Comparison of ENCODE assay signal across 1 cellular context in the genomic region with DNA sequence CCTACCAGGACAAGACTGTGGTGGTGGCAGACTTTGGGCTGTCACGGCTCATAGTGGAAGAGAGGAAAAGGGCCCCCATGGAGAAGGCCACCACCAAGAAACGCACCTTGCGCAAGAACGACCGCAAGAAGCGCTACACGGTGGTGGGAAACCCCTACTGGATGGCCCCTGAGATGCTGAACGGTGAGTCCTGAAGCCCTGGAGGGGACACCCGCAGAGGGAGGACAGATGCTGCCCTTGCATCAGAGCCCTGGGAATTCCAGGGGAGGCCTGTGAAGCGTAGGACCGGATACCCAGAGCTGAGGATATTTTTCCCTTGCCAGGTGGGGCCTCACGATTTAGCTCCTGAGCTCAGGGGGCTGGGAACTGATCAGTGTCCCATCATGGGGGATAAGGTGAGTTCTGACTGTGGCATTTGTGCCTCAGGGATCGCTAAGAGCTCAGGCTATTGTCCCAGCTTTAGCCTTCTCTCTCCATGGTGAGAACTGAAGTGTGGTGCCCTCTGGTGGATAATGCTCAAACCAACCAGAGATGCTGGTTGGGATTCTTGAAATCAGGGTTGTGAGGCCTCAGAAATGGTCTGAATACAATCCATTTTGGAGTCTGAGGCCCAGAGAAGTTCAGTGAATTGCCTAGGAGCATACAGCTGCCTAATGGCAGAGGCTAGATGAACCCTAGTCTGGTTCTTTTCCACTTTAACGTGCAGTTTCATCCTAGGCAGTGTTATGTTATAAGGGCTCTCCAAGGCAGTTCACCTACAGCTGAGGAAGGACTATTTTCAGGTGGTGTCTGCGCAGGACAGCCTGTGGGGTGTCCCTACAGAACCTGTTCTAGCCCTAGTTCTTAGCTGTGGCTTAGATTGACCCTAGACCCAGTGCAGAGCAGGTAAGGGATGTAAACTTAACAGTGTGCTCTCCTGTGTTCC.
TF ChIP-seq lines count a peak whose summit lies in the region.

No MANE protein-coding gene starts in this region.

TF ChIP-seq in HCT116, 20 proteins besides CTCF, POLR2A, EP300 and RAD21:
- TF ChIP-seq SIN3A (IDR thresholded peaks at IDR 0.05; ENCODE audit: low read depth) (no peak), YY1 (IDR thresholded peaks at IDR 0.05; ENCODE audit: extremely low read depth, insufficient replicate concordance, low read depth, low read length) (no peak), ZNF274 (IDR thresholded peaks at IDR 0.05; ENCODE audit: low read depth, low read length) (no peak), ZFX (IDR thresholded peaks at IDR 0.05) (no peak), CEBPB (IDR thresholded peaks at IDR 0.05; ENCODE audit: low read depth) (no peak), EZH2 (IDR thresholded peaks at IDR 0.05) (no peak), CBX3 (IDR thresholded peaks at IDR 0.05; ENCODE audit: low read depth) (no peak), EZH2phosphoT487 (IDR thresholded peaks at IDR 0.05; ENCODE audit: borderline replicate concordance) (no peak), SRF (IDR thresholded peaks at IDR 0.05; ENCODE audit: low read depth) (no peak), ELF1 (IDR thresholded peaks at IDR 0.05; ENCODE audit: borderline replicate concordance, low read depth) (no peak), MAX (IDR thresholded peaks at IDR 0.05) (no peak), TCF7L2 (IDR thresholded peaks at IDR 0.05; ENCODE audit: borderline replicate concordance, extremely low read depth, insufficient read depth, insufficient read length) (no peak), EGR1 (IDR thresholded peaks at IDR 0.05; ENCODE audit: low read depth) (no peak), POLR2AphosphoS5 (IDR thresholded peaks at IDR 0.05; ENCODE audit: low read depth, low read length) (no peak)
- TF ChIP-seq, protein P1, sequence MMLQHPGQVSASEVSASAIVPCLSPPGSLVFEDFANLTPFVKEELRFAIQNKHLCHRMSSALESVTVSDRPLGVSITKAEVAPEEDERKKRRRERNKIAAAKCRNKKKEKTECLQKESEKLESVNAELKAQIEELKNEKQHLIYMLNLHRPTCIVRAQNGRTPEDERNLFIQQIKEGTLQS (IDR thresholded peaks at IDR 0.05): no peak
- TF ChIP-seq, protein P2, sequence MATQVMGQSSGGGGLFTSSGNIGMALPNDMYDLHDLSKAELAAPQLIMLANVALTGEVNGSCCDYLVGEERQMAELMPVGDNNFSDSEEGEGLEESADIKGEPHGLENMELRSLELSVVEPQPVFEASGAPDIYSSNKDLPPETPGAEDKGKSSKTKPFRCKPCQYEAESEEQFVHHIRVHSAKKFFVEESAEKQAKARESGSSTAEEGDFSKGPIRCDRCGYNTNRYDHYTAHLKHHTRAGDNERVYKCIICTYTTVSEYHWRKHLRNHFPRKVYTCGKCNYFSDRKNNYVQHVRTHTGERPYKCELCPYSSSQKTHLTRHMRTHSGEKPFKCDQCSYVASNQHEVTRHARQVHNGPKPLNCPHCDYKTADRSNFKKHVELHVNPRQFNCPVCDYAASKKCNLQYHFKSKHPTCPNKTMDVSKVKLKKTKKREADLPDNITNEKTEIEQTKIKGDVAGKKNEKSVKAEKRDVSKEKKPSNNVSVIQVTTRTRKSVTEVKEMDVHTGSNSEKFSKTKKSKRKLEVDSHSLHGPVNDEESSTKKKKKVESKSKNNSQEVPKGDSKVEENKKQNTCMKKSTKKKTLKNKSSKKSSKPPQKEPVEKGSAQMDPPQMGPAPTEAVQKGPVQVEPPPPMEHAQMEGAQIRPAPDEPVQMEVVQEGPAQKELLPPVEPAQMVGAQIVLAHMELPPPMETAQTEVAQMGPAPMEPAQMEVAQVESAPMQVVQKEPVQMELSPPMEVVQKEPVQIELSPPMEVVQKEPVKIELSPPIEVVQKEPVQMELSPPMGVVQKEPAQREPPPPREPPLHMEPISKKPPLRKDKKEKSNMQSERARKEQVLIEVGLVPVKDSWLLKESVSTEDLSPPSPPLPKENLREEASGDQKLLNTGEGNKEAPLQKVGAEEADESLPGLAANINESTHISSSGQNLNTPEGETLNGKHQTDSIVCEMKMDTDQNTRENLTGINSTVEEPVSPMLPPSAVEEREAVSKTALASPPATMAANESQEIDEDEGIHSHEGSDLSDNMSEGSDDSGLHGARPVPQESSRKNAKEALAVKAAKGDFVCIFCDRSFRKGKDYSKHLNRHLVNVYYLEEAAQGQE (IDR thresholded peaks at IDR 0.05; ENCODE audit: low read depth): no peak
